In the genomic region with DNA sequence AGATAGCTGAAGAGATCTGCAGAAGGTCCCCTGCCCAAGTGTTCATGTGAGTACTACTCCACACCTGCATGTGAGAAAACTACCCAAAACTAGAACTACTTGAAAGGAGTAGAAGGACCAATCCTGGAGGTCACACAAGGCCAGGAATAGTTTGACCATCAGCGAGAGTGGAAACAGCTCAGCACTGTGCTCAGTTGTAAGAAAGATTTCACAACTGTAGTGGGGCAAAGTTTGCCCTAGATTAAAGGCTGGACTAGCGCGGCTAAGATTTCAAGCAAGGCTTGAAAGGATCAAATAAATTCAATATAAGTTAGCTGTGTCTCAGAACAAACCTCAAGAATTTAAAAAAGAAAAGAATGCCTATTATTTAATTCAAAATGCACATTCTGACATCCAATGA, we compare ENCODE assay signal across 35 cellular contexts.
A peak's percentile ranks its signal among the peaks of the same experiment; 100 is the strongest.
DNase-seq lines count a peak whose midpoint lies in the region; ATAC-seq, FAIRE-seq and TF ChIP-seq lines count a peak whose summit lies in the region.
"Had no signal": no experiment of that assay in that cellular context is flagged by ENCODE, and none has a peak within 500 bp of the region (broad histone marks: within the 10 kb centered on the region; RNA-seq: fewer than 3 reads in every experiment).

No MANE protein-coding gene starts in this region.

- no peak overlapping the region for H2BK120ac ChIP-seq in mesenchymal stem cell (ENCODE audit: low read depth, low read length)

- H3K4ac ChIP-seq in mesenchymal stem cell (ENCODE audit: low read depth in 1 of 2, low read length in 2 of 2): no peak overlapping the region

- peak; percentile 12 for DNase-seq in hepatocyte (ENCODE audit: low spot score)
- no peak for DNase-seq in HepG2 (ENCODE audit: low spot score)
- DNase-seq in sciatic nerve (ENCODE audit: low spot score): no peak
- peak; percentile 71 for DNase-seq in small intestine
- DNase-seq in mesenchymal stem cell: no peak
- no peak for DNase-seq in left cardiac atrium
- DNase-seq in effector memory CD4-positive, alpha-beta T cell: no peak
- DNase-seq: 8988T; ACHN; AML-193; BE2C; C1 segment of cervical spinal cord; Caco-2; Calu3; CD4-positive, alpha-beta memory T cell; CD4-positive, alpha-beta T cell; CD4-positive, CD25-positive, alpha-beta regulatory T cell; CD8-positive, alpha-beta memory T cell; CD8-positive, alpha-beta T cell; COR-L47; DMS 273 treated with DMSO at 0.1 percent for 48 hours; DMS153; DMS53; DMS79; DMS79 treated with DMSO at 0.1 percent for 48 hours; DND-41; EL had no signal

- no peak overlapping the region for H3K14ac ChIP-seq in mesenchymal stem cell (ENCODE audit: low read length in 2 of 2)

- H4K20me1 ChIP-seq in hepatocyte (ENCODE audit: insufficient read depth, poor library complexity, severe bottlenecking): no peaks in the 10 kb centered on the region
- H4K20me1 ChIP-seq in HepG2 (ENCODE audit: insufficient read depth, low read length): no peaks in the 10 kb centered on the region
- H4K20me1 ChIP-seq: BLaER1; BLaER1 treated with 17β-estradiol and CSF1 and Interleukin-3, amounts not matched to agents 10 nM and 100 nM had no signal

- WGBS in hepatocyte (ENCODE audit: low lambda C conversion rate, missing lambda C conversion rate): 81% methylated on average over 3 of the region's 3 CpGs
- WGBS in HepG2 (ENCODE audit: low lambda C conversion rate): 0% methylated on average over 3 of the region's 3 CpGs
- WGBS in small intestine, 3 donors: 44 to 71% (median 53%) methylated on average over 3 of the region's 3 CpGs
- 24% methylated on average over 1 of the region's 3 CpGs for WGBS in mesenchymal stem cell

- POLR2A ChIA-PET in HepG2 (lab: Yijun Ruan, JAX): no interaction called here

- H3K9me3 ChIP-seq in hepatocyte (ENCODE audit: low read depth) (no peaks in the 10 kb centered on the region), HepG2 (ENCODE audit: low read length) (peaks cover 5% of the 10 kb centered on the region), small intestine (ENCODE audit: control insufficient read depth, low read depth) (no peaks in the 10 kb centered on the region), mesenchymal stem cell (ENCODE audit: control insufficient read depth, low read length) (peaks cover 27% of the 10 kb centered on the region)
- H3K9me3 ChIP-seq in effector memory CD4-positive, alpha-beta T cell (ENCODE audit: control insufficient read depth, low read length): no peaks in the 10 kb centered on the region
- H3K9me3 ChIP-seq: A549, BE2C, Caco-2 had no signal

- H3K18ac ChIP-seq in mesenchymal stem cell (ENCODE audit: low read depth in 1 of 2, low read length in 2 of 2): no peak overlapping the region

- no peak for TF ChIP-seq CTCF in hepatocyte (IDR thresholded peaks at IDR 0.05; ENCODE audit: poor library complexity)
- no peak for TF ChIP-seq CTCF in HepG2 (CRISPR knock-in tag; IDR thresholded peaks at IDR 0.05)

- no peak for TF ChIP-seq RAD21 in HepG2 (CRISPR knock-in tag; IDR thresholded peaks at IDR 0.05)

- no peak overlapping the region for H4K8ac ChIP-seq in mesenchymal stem cell (ENCODE audit: low read length)

- no peaks in the 10 kb centered on the region for H3K79me2 ChIP-seq in hepatocyte
- H3K79me2 ChIP-seq in HepG2 (ENCODE audit: insufficient read depth, low read length): no peaks in the 10 kb centered on the region

- no peaks in the 10 kb centered on the region for H3K79me1 ChIP-seq in mesenchymal stem cell (replicated peaks; ENCODE audit: low read length, poor library complexity, severe bottlenecking)

- intact Hi-C loops in HepG2 (cut with micrococcal nuclease; ENCODE audit: unreplicated experiment): no loop called here
- intact Hi-C loops in sciatic nerve (cut with DNase I): no loop called here
- intact Hi-C loops in left cardiac atrium (cut with DNase I): no loop called here

- CTCF ChIA-PET in HepG2 (lab: Yijun Ruan, JAX; ENCODE audit: low intra/inter-chr PET ratio, low total read pairs): no interaction called here

- H3K9me2 ChIP-seq in hepatocyte (replicated peaks; ENCODE audit: insufficient read depth): no peaks in the 10 kb centered on the region

- H3K4me2 ChIP-seq in hepatocyte (no peak overlapping the region), HepG2 (ENCODE audit: low read depth, low read length) (no peak overlapping the region), mesenchymal stem cell (ENCODE audit: low read length, poor library complexity, severe bottlenecking) (no peak overlapping the region)
- H3K4me2 ChIP-seq: A549; BLaER1; BLaER1 treated with 17β-estradiol and CSF1 and Interleukin-3, amounts not matched to agents 10 nM and 100 nM had no signal

- no peak overlapping the region for H2BK15ac ChIP-seq in mesenchymal stem cell (ENCODE audit: low read depth, poor library complexity, severe bottlenecking)

- H3K27ac ChIP-seq in hepatocyte (no peak overlapping the region), HepG2 (ENCODE audit: extremely low read length, insufficient read depth, low read length) (no peak overlapping the region), small intestine (ENCODE audit: low read depth in 1 of 2, low read length in 1 of 2) (no peak overlapping the region), mesenchymal stem cell (ENCODE audit: low read length, poor library complexity, severe bottlenecking) (no peak overlapping the region)
- H3K27ac ChIP-seq in effector memory CD4-positive, alpha-beta T cell (ENCODE audit: insufficient read depth, low read length, poor library complexity, severe bottlenecking): no peak overlapping the region
- H3K27ac ChIP-seq: 22Rv1; A549; BLaER1; BLaER1 treated with 17β-estradiol and CSF1 and Interleukin-3, amounts not matched to agents 10 nM and 100 nM; C4-2B had no signal

- H3K27me3 ChIP-seq in hepatocyte (no peaks in the 10 kb centered on the region), HepG2 (ENCODE audit: control insufficient read depth in 1 of 2, insufficient read depth in 2 of 2, low read length in 2 of 2) (no peaks in the 10 kb centered on the region), small intestine (ENCODE audit: control insufficient read depth in 2 of 2, insufficient read depth in 2 of 2, low read length in 2 of 2) (no peaks in the 10 kb centered on the region), mesenchymal stem cell (ENCODE audit: control insufficient read depth in 1 of 2, insufficient read depth in 1 of 2, low read length in 2 of 2) (no peaks in the 10 kb centered on the region)
- H3K27me3 ChIP-seq in effector memory CD4-positive, alpha-beta T cell (replicated peaks; ENCODE audit: control insufficient read depth, insufficient read depth, low read length, poor library complexity, severe bottlenecking): no peaks in the 10 kb centered on the region
- H3K27me3 ChIP-seq: BLaER1; BLaER1 treated with 17β-estradiol and CSF1 and Interleukin-3, amounts not matched to agents 10 nM and 100 nM had no signal

- no peak overlapping the region for H3K23ac ChIP-seq in mesenchymal stem cell (ENCODE audit: low read length in 2 of 2)

- FAIRE-seq in HepG2 (lab: Jason Lieb, UNC): no peak
- no peak for FAIRE-seq in small intestine (lab: Jason Lieb, UNC)
- FAIRE-seq: A204.1, A549, D721Med had no signal

- in situ Hi-C loops in HepG2 (cut with HindIII; ENCODE audit: extremely low pct_ligation_motif_present, low pct_unique_long_range_greater_than_20kb): no loop called here

- H2BK12ac ChIP-seq in mesenchymal stem cell (ENCODE audit: low read length in 2 of 2): no peak overlapping the region

- TF ChIP-seq EP300 in HepG2 (IDR thresholded peaks at IDR 0.05; ENCODE audit: low read depth in 2 of 2, low read length in 2 of 2) (no peak), HepG2 (CRISPR knock-in tag; IDR thresholded peaks at IDR 0.05; ENCODE audit: borderline replicate concordance) (no peak)

- no peak overlapping the region for H2AK5ac ChIP-seq in mesenchymal stem cell (ENCODE audit: low read length, severe bottlenecking)

- ATAC-seq in HepG2 (no peak), sciatic nerve (peak; percentile 24), left cardiac atrium (no peak), HG02973 (IDR thresholded peaks at IDR 0.05; ENCODE audit: unreplicated experiment) (no peak)
- ATAC-seq: A549; CD8-positive, alpha-beta T cell had no signal

- H2AFZ ChIP-seq in hepatocyte: no peak overlapping the region
- H2AFZ ChIP-seq in HepG2 (ENCODE audit: low read length): no peak overlapping the region
- no peak overlapping the region for H2AFZ ChIP-seq in mesenchymal stem cell (ENCODE audit: low read depth, low read length)

- no peak overlapping the region for H2BK5ac ChIP-seq in mesenchymal stem cell (ENCODE audit: low read depth, low read length, poor library complexity, severe bottlenecking)

- H3K9ac ChIP-seq in HepG2 (ENCODE audit: insufficient read depth, low read depth, low read length): no peak overlapping the region
- H3K9ac ChIP-seq in mesenchymal stem cell (ENCODE audit: low read length): no peak overlapping the region
- H3K9ac ChIP-seq: BLaER1; BLaER1 treated with 17β-estradiol and CSF1 and Interleukin-3, amounts not matched to agents 10 nM and 100 nM had no signal

- no peaks in the 10 kb centered on the region for H3K4me1 ChIP-seq in hepatocyte (ENCODE audit: insufficient read depth)
- H3K4me1 ChIP-seq in HepG2 (ENCODE audit: insufficient read depth, low read length): no peaks in the 10 kb centered on the region
- H3K4me1 ChIP-seq in small intestine (ENCODE audit: control insufficient read depth in 2 of 2, insufficient read depth in 1 of 2, low read depth in 1 of 2, low read length in 1 of 2): peaks cover 0 to 3% of the 10 kb centered on the region in 2 donors
- H3K4me1 ChIP-seq in mesenchymal stem cell (ENCODE audit: control insufficient read depth, insufficient read depth, low read depth, low read length): no peaks in the 10 kb centered on the region
- no peaks in the 10 kb centered on the region for H3K4me1 ChIP-seq in effector memory CD4-positive, alpha-beta T cell (ENCODE audit: control insufficient read depth, insufficient read depth, low read length, poor library complexity, severe bottlenecking)
- H3K4me1 ChIP-seq: A549, BE2C, BLaER1, Caco-2 had no signal

- no peak overlapping the region for H3K4me3 ChIP-seq in hepatocyte
- H3K4me3 ChIP-seq in HepG2 (replicated peaks in 1 of 3; ENCODE audit: insufficient read depth in 1 of 3, low read depth in 2 of 3, low read length in 3 of 3): no peak overlapping the region
- H3K4me3 ChIP-seq in small intestine (ENCODE audit: low read depth in 1 of 2, low read length in 2 of 2): no peak overlapping the region
- no peak overlapping the region for H3K4me3 ChIP-seq in mesenchymal stem cell (ENCODE audit: insufficient read depth in 1 of 2, low read depth in 1 of 2, low read length in 2 of 2)
- H3K4me3 ChIP-seq in effector memory CD4-positive, alpha-beta T cell (ENCODE audit: insufficient read depth, low read depth, low read length, poor library complexity, severe bottlenecking): no peak overlapping the region
- H3K4me3 ChIP-seq: A549; BLaER1; BLaER1 treated with 17β-estradiol and CSF1 and Interleukin-3, amounts not matched to agents 10 nM and 100 nM had no signal

- H3K36me3 ChIP-seq in hepatocyte (replicated peaks; ENCODE audit: insufficient read depth, low read depth) (no peaks in the 10 kb centered on the region), HepG2 (replicated peaks in 1 of 2; ENCODE audit: control insufficient read depth in 1 of 2, insufficient read depth in 2 of 2, low read length in 2 of 2) (no peaks in the 10 kb centered on the region), small intestine (ENCODE audit: control insufficient read depth in 2 of 2, insufficient read depth in 2 of 2, low read length in 2 of 2) (no peaks in the 10 kb centered on the region), mesenchymal stem cell (ENCODE audit: control insufficient read depth in 1 of 2, insufficient read depth in 2 of 2, low read depth in 1 of 2, low read length in 2 of 2) (no peaks in the 10 kb centered on the region)
- no peaks in the 10 kb centered on the region for H3K36me3 ChIP-seq in effector memory CD4-positive, alpha-beta T cell (ENCODE audit: control insufficient read depth, insufficient read depth, low read length)
- H3K36me3 ChIP-seq: BE2C; BLaER1; BLaER1 treated with 17β-estradiol and CSF1 and Interleukin-3, amounts not matched to agents 10 nM and 100 nM had no signal

- no peak for TF ChIP-seq POLR2A in HepG2 (IDR thresholded peaks at IDR 0.05; ENCODE audit: insufficient read depth in 1 of 2, low read depth in 2 of 2, low read length in 2 of 2)

- no peak overlapping the region for H4K91ac ChIP-seq in mesenchymal stem cell (ENCODE audit: low read length)

- BruUV-seq in HepG2 (replicated peaks; lab: Mats Ljungman, UMichigan): no TSS peak

Comparison
In these comparisons a context has a peak if more than half of its experiments do, and no peak if none do; other contexts are left out.
1. DNase-seq: peak in hepatocyte (single experiment) and small intestine (single experiment); none in HepG2 (single experiment), sciatic nerve (single experiment), mesenchymal stem cell (single experiment), left cardiac atrium (single experiment) and effector memory CD4-positive, alpha-beta T cell (0 of 3).